Comparison of ENCODE assay signal across 1 cellular context in genomic region chr1:247228133-247228532, GRCh38.
TF ChIP-seq lines count a peak whose summit lies in the region.

No MANE protein-coding gene starts in this region.

TF ChIP-seq in K562, 482 proteins besides CTCF, POLR2A, EP300 and RAD21 (continued from another document):
- TF ChIP-seq FOXK1 (CRISPR knock-in tag; IDR thresholded peaks at IDR 0.05; ENCODE audit: borderline replicate concordance): no peak
- TF ChIP-seq HCFC1 (IDR thresholded peaks at IDR 0.05; ENCODE audit: low read depth, low read length): no peak
- TF ChIP-seq CHD2 (IDR thresholded peaks at IDR 0.05; ENCODE audit: low read depth, low read length): no peak
- no peak for TF ChIP-seq RNF219 (CRISPR knock-in tag; IDR thresholded peaks at IDR 0.05)
- TF ChIP-seq CEBPG (CRISPR knock-in tag; IDR thresholded peaks at IDR 0.05): no peak
- TF ChIP-seq CEBPG (tag; conservative IDR thresholded peaks at IDR 0.05 in 1 of 2, IDR thresholded peaks at IDR 0.05 in 1 of 2): no peak
- peak; percentile 35; the same call in 1 of the 2 replicates for TF ChIP-seq L3MBTL2 (IDR thresholded peaks at IDR 0.05)
- no peak for TF ChIP-seq U2AF2 (optimal IDR thresholded peaks at IDR 0.05; ENCODE audit: low read depth, low read length)
- no peak for TF ChIP-seq NR3C1 (CRISPR knock-in tag; IDR thresholded peaks at IDR 0.05)
- TF ChIP-seq STAT5B (CRISPR knock-in tag; IDR thresholded peaks at IDR 0.05): no peak
- TF ChIP-seq PKNOX1 (IDR thresholded peaks at IDR 0.05): no peak
- TF ChIP-seq JUND (IDR thresholded peaks at IDR 0.05; ENCODE audit: borderline replicate concordance, low read depth, low read length): no peak
- TF ChIP-seq JUND (tag; IDR thresholded peaks at IDR 0.05; ENCODE audit: borderline replicate concordance, low read depth, low read length): peak; percentile 44; the same call in 1 of the 3 replicates
- TF ChIP-seq BCOR (IDR thresholded peaks at IDR 0.05): no peak
- TF ChIP-seq PRDM10 (IDR thresholded peaks at IDR 0.05; ENCODE audit: partially characterized antibody): peak; percentile 66
- peak; percentile 58; the same call in 1 of the 2 replicates for TF ChIP-seq FOXM1 (IDR thresholded peaks at IDR 0.05; ENCODE audit: low read depth)
- TF ChIP-seq FOXM1 (CRISPR knock-in tag; IDR thresholded peaks at IDR 0.05; ENCODE audit: low read depth): no peak
- no peak for TF ChIP-seq HNRNPLL (IDR thresholded peaks at IDR 0.05; ENCODE audit: low read depth, low read length, poor library complexity, severe bottlenecking)
- TF ChIP-seq HBP1 (CRISPR knock-in tag; IDR thresholded peaks at IDR 0.05): no peak
- no peak for TF ChIP-seq HDAC6 (IDR thresholded peaks at IDR 0.05; ENCODE audit: low read depth, low read length)
- no peak for TF ChIP-seq ZNF512 (tag; IDR thresholded peaks at IDR 0.05)
- no peak for TF ChIP-seq HEY1 (CRISPR knock-in tag; IDR thresholded peaks at IDR 0.05; ENCODE audit: borderline replicate concordance)
- TF ChIP-seq MAX (CRISPR knock-in tag; IDR thresholded peaks at IDR 0.05): no peak
- no peak for TF ChIP-seq SMARCA4 (IDR thresholded peaks at IDR 0.05)
- TF ChIP-seq RNF2 (IDR thresholded peaks at IDR 0.05): no peak
- TF ChIP-seq HDAC8 (tag; IDR thresholded peaks at IDR 0.05): no peak
- no peak for TF ChIP-seq MLX (CRISPR knock-in tag; conservative IDR thresholded peaks at IDR 0.05)
- TF ChIP-seq XRCC4 (IDR thresholded peaks at IDR 0.05; ENCODE audit: extremely low read depth, insufficient read depth, insufficient read length): no peak
- no peak for TF ChIP-seq SETDB1 (IDR thresholded peaks at IDR 0.05; ENCODE audit: low read length)
- TF ChIP-seq TCF7L2 (IDR thresholded peaks at IDR 0.05; ENCODE audit: low read depth, low read length): no peak
- no peak for TF ChIP-seq ATF7 (IDR thresholded peaks at IDR 0.05)
- TF ChIP-seq KLF10 (CRISPR knock-in tag; IDR thresholded peaks at IDR 0.05): no peak
- no peak for TF ChIP-seq BMI1 (IDR thresholded peaks at IDR 0.05; ENCODE audit: low read length)
- no peak for TF ChIP-seq SMARCA5 (IDR thresholded peaks at IDR 0.05)
- TF ChIP-seq NR0B1 (IDR thresholded peaks at IDR 0.05; ENCODE audit: partially characterized antibody): no peak
- no peak for TF ChIP-seq ADNP (tag; IDR thresholded peaks at IDR 0.05)
- no peak for TF ChIP-seq TFAP4 (CRISPR knock-in tag; IDR thresholded peaks at IDR 0.05; ENCODE audit: borderline replicate concordance)
- TF ChIP-seq TCF15 (CRISPR knock-in tag; IDR thresholded peaks at IDR 0.05): no peak
- no peak for TF ChIP-seq NFE2 (IDR thresholded peaks at IDR 0.05; ENCODE audit: low read depth)
- TF ChIP-seq MTF1 (CRISPR knock-in tag; IDR thresholded peaks at IDR 0.05; ENCODE audit: borderline replicate concordance): no peak
- no peak for TF ChIP-seq ZNF707 (CRISPR knock-in tag; conservative IDR thresholded peaks at IDR 0.05)
- TF ChIP-seq TAF9B (IDR thresholded peaks at IDR 0.05; ENCODE audit: partially characterized antibody): no peak
